ENCODE assay signal across 1 cellular context in the genomic region with DNA sequence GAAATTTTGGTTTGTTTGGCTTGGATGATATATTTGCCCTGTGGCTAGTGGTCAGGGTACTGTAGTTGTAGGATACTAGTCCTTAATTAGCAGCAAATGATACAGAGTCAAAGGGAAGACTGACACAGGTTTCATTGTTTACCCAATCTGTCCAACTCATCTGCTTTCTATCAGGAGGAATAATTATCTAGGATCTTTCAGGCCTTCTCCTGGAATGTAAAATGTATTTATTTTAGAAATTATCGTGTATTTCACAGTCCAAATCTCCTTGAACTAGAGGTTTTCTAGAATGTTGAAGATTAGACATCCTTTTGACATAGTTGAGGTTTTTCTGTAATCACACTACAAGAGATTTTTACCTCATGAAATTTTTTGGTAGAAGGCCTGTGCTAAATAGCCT.
TF ChIP-seq lines count a peak whose summit lies in the region.

No MANE protein-coding gene starts in this region.

TF ChIP-seq in IMR-90, 13 proteins besides CTCF, POLR2A, EP300 and RAD21 (continued from another document):
- TF ChIP-seq, protein P1, sequence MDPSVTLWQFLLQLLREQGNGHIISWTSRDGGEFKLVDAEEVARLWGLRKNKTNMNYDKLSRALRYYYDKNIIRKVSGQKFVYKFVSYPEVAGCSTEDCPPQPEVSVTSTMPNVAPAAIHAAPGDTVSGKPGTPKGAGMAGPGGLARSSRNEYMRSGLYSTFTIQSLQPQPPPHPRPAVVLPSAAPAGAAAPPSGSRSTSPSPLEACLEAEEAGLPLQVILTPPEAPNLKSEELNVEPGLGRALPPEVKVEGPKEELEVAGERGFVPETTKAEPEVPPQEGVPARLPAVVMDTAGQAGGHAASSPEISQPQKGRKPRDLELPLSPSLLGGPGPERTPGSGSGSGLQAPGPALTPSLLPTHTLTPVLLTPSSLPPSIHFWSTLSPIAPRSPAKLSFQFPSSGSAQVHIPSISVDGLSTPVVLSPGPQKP (IDR thresholded peaks at IDR 0.05; ENCODE audit: borderline replicate concordance, low read depth, low read length), result no peak
- TF ChIP-seq MAZ (IDR thresholded peaks at IDR 0.05; ENCODE audit: borderline replicate concordance, low read depth, low read length) (no peak), RFX5 (IDR thresholded peaks at IDR 0.05; ENCODE audit: low read depth, low read length) (no peak), FOS (IDR thresholded peaks at IDR 0.05; ENCODE audit: low read depth, low read length) (no peak), BHLHE40 (IDR thresholded peaks at IDR 0.05; ENCODE audit: low read depth, low read length) (no peak), RCOR1 (IDR thresholded peaks at IDR 0.05; ENCODE audit: insufficient replicate concordance, low read length) (no peak), MXI1 (IDR thresholded peaks at IDR 0.05; ENCODE audit: borderline replicate concordance, low read depth, low read length) (no peak)
